Comparison of ENCODE assay signal across 1 cellular context in genomic region chr11:57407010-57407409, GRCh38.
TF ChIP-seq lines count a peak whose summit lies in the region.

No MANE protein-coding gene starts in this region.

TF ChIP-seq in GM12878, 131 proteins besides CTCF, POLR2A, EP300 and RAD21:
- TF ChIP-seq ZNF384 (IDR thresholded peaks at IDR 0.05; ENCODE audit: borderline replicate concordance, low read depth, low read length) (no peak), SMARCA5 (IDR thresholded peaks at IDR 0.05) (no peak), MEF2B (IDR thresholded peaks at IDR 0.05; ENCODE audit: partially characterized antibody, poor library complexity, severe bottlenecking) (no peak), ZZZ3 (IDR thresholded peaks at IDR 0.05; ENCODE audit: control insufficient read depth, insufficient read length, low read depth) (no peak), CBX5 (IDR thresholded peaks at IDR 0.05; ENCODE audit: low read depth) (no peak), RB1 (IDR thresholded peaks at IDR 0.05; ENCODE audit: borderline replicate concordance) (no peak), ZNF24 (IDR thresholded peaks at IDR 0.05) (no peak), E4F1 (IDR thresholded peaks at IDR 0.05; ENCODE audit: borderline replicate concordance, partially characterized antibody) (no peak), KLF5 (IDR thresholded peaks at IDR 0.05; ENCODE audit: partially characterized antibody) (no peak), EZH2 (IDR thresholded peaks at IDR 0.05; ENCODE audit: borderline replicate concordance, control insufficient read depth, low read depth, low read length) (no peak), GATAD2B (conservative IDR thresholded peaks at IDR 0.05; ENCODE audit: low read depth) (no peak)
